ENCODE assay signal across 10 cellular contexts in genomic region chr10:43390791-43391190, GRCh38.
DNase-seq lines count a peak whose midpoint lies in the region; TF ChIP-seq lines count a peak whose summit lies in the region.
"Had no signal": no experiment of that assay in that cellular context is flagged by ENCODE, and none has a peak within 500 bp of the region (broad histone marks: within the 10 kb centered on the region; RNA-seq: fewer than 3 reads in every experiment).

No MANE protein-coding gene starts in this region.

- DNase-seq in AG10803 (ENCODE audit: low read depth) (peak; percentile 64), HK-2 (ENCODE audit: unreplicated experiment) (peak; percentile 33), amniotic epithelial cell (ENCODE audit: low read depth) (peak; percentile 54), hippocampal formation (lab: John Stamatoyannopoulos, UW) (peak; percentile 53 to 83), substantia nigra (lab: John Stamatoyannopoulos, UW) (peak in 35 of 49 donors; percentile 13 to 72 (median 40)), NAMALWA (ENCODE audit: low spot score) (no peak), NCI-H2171 treated with DMSO at 0.1 percent for 48 hours (lab: John Stamatoyannopoulos, UW) (no peak), NCI-H526 treated with DMSO at 0.1 percent for 48 hours (lab: John Stamatoyannopoulos, UW) (no peak)

- TF ChIP-seq CTCF in AG10803 (conservative IDR thresholded peaks at IDR 0.05; ENCODE audit: low read length), result peak; percentile 66

- H3K4me3 ChIP-seq in AG10803 (ENCODE audit: low read length), result no peak overlapping the region
- H3K4me3 ChIP-seq: HAP-1 had no signal

- H3K27ac ChIP-seq in substantia nigra (ENCODE audit: low read depth, low read length, poor library complexity, severe bottlenecking), result peak overlapping the region; percentile 23
- H3K27ac ChIP-seq: epithelial cell of prostate had no signal

Comparison
In these comparisons a context has a peak if more than half of its experiments do, and no peak if none do; other contexts are left out.
1. DNase-seq: peak in AG10803 (single experiment), HK-2 (single experiment), amniotic epithelial cell (single experiment), hippocampal formation (2 of 2) and substantia nigra (35 of 49); none in NAMALWA (single experiment), NCI-H2171 treated with DMSO at 0.1 percent for 48 hours (single experiment) and NCI-H526 treated with DMSO at 0.1 percent for 48 hours (single experiment).